ENCODE assay signal across 1 cellular context in genomic region chr2:179861027-179861776, GRCh38.
TF ChIP-seq lines count a peak whose summit lies in the region.

Gene ZNF385B, minus strand, starts transcription at chr2:179861612.

TF ChIP-seq in H1, 55 proteins besides CTCF, POLR2A, EP300 and RAD21 (continued from another document):
- no peak for TF ChIP-seq CHD1 (IDR thresholded peaks at IDR 0.05; ENCODE audit: low read depth, low read length)
- no peak for TF ChIP-seq ATF2 (IDR thresholded peaks at IDR 0.05; ENCODE audit: low read length)
- no peak for TF ChIP-seq ZNF274 (IDR thresholded peaks at IDR 0.05; ENCODE audit: borderline replicate concordance, extremely low read depth, low read length)
- no peak for TF ChIP-seq RNF2 (IDR thresholded peaks at IDR 0.05; ENCODE audit: borderline replicate concordance, low read depth, low read length, missing control alignments, poor library complexity, severe bottlenecking)
